21 cellular contexts compared by ENCODE assay signal in the genomic region with DNA sequence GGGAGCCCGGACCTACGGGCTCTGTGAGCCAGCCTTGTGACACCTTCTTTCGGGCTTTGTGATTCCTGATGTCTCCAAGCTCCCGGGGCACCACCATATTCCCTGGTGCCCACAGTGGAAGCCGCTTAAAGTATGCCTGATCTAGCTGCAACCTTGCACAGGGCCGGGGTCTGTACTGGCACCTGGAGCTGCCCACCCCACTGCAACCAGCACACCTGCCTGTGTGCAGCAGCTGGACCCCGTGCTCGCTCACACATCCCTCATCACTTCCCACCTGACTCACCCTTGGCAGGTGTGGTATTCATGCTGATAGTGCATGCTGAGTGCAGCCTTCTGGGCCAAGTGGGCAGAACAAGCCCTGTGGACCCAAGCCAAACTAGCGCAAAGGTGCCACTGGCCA.
"Had no signal": no experiment of that assay in that cellular context is flagged by ENCODE, and none has a peak within 500 bp of the region (broad histone marks: within the 10 kb centered on the region; RNA-seq: fewer than 3 reads in every experiment).

No MANE protein-coding gene starts in this region.

- H3K27me3 ChIP-seq: brain microvascular endothelial cell had no signal

- DNase-seq: activated CD4-positive, alpha-beta memory T cell treated with anti-CD3 and anti-CD28 coated beads, Interleukin-2, amount 10 ng/mL, durations not matched to agents 7 days and 5 days; activated CD4-positive, alpha-beta T cell treated with anti-CD3 and anti-CD28 coated beads for 36 hours; activated CD4-positive, alpha-beta T cell treated with anti-CD3 and anti-CD28 coated beads, Interleukin-2, amount 50 U/mL, for 1 hour; activated gamma-delta T cell; activated naive CD4-positive, alpha-beta T cell treated with anti-CD3 and anti-CD28 coated beads for 36 hours; activated T-cell treated with anti-CD3 and anti-CD28 coated beads for 4 hours; activated T-cell treated with anti-CD3 and anti-CD28 coated beads, Interleukin-2, amount 50 U/mL, for 48 hours; amygdala; brain microvascular endothelial cell; KG1; NCI-H1092; NCI-H1436; NCI-H1694 treated with DMSO at 0.1 percent for 48 hours; NCI-H2029 treated with DMSO at 0.1 percent for 48 hours; NCI-H446 treated with DMSO at 0.1 percent for 48 hours; NCI-H526; NCI-H82; T-helper 1 cell; WERI-Rb-1 had no signal

- H3K36me3 ChIP-seq: brain microvascular endothelial cell, WERI-Rb-1 had no signal

- H3K27ac ChIP-seq: brain microvascular endothelial cell, SK-N-MC, WERI-Rb-1 had no signal

- ATAC-seq: activated CD4-positive, alpha-beta T cell treated with anti-CD3 and anti-CD28 coated beads for 36 hours; activated T-helper 17 cell treated with anti-CD3 and anti-CD28 coated beads, Interleukin-2, amount 50 U/mL, for 72 hours had no signal

- H3K4me3 ChIP-seq: SK-N-MC had no signal
